In genomic region chr2:10668402-10669012, GRCh38 we compare ENCODE assay signal across 1 cellular context.
TF ChIP-seq lines count a peak whose summit lies in the region.

No MANE protein-coding gene starts in this region.

TF ChIP-seq in K562, 482 proteins besides CTCF, POLR2A, EP300 and RAD21 (continued from another document):
- no peak for TF ChIP-seq AFF4 (CRISPR knock-in tag; IDR thresholded peaks at IDR 0.05)
- no peak for TF ChIP-seq NR2C2 (CRISPR knock-in tag; IDR thresholded peaks at IDR 0.05)
- TF ChIP-seq NR2C2 (tag; IDR thresholded peaks at IDR 0.05) = no peak
- TF ChIP-seq RBM22 (IDR thresholded peaks at IDR 0.05; ENCODE audit: low read depth, low read length, poor library complexity, severe bottlenecking) = no peak
- TF ChIP-seq DEAF1 (CRISPR knock-in tag; IDR thresholded peaks at IDR 0.05) = peak; percentile 34; the same call in 1 of the 2 replicates
